Comparison of ENCODE assay signal across 9 cellular contexts in the genomic region with DNA sequence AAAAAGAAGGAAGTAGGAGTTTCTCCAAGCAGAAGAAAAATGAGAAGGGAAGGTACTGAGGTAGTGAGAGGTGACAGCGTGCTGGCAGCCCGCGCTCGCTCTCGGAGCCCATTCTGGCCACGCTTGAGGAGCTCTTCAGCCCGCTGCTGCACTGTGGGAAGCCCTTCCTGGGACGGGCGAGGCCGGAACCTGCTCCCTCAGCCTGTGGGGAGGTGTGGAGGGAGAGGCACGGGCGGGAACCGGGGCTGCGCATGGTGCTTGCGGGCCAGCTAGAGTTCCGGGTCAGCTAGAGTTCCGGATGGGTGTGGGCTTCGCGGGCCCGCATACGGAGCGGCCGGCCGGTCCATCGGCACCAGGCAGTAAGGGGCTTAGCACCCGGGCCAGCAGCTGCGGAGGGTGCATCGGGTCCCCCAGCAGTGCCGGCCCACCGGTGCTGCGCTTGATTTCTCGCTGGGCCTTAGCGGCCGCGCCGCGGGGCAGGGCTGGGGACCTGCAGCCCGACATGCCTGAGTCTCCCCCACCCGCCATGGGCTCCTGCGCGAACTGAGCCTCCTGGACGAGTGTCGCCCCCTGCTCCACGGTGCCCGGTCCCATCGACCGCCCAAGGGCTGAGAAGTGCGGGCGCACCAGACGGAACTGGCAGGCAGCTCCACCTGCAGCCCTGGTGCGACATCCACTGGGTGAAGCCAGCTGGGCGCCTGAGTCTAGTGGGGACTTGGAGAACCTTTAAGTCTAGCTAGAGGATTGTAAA. TPM values are rescaled to one million over a fixed set of nuclear protein-coding genes. Genes with fewer than 3 reads are reported as not detected.
DNase-seq lines count a peak whose midpoint lies in the region; ATAC-seq, FAIRE-seq and TF ChIP-seq lines count a peak whose summit lies in the region.
"Had no signal": no experiment of that assay in that cellular context is flagged by ENCODE, and none has a peak within 500 bp of the region (broad histone marks: within the 10 kb centered on the region; RNA-seq: fewer than 3 reads in every experiment).

No MANE protein-coding gene starts in this region.

- TF ChIP-seq EP300 in GM12878 (IDR thresholded peaks at IDR 0.05; ENCODE audit: borderline replicate concordance in 1 of 2, control insufficient read depth in 1 of 2, low read depth in 2 of 2, low read length in 2 of 2): no peak

- H3K27me3 ChIP-seq in HUES6 (ENCODE audit: control insufficient read depth, insufficient read depth, low read length): no peaks in the 10 kb centered on the region
- H3K27me3 ChIP-seq in GM12878 (replicated peaks in 1 of 2; ENCODE audit: control insufficient read depth in 2 of 2, insufficient read depth in 2 of 2, low read length in 1 of 2): no peaks in the 10 kb centered on the region
- peaks cover 27% of the 10 kb centered on the region for H3K27me3 ChIP-seq in neutrophil
- H3K27me3 ChIP-seq in neural progenitor cell: no peaks in the 10 kb centered on the region

- peaks cover 2% of the 10 kb centered on the region for H3K36me3 Mint-ChIP-seq in neural progenitor cell

- no peaks in the 10 kb centered on the region for H3K9me3 ChIP-seq in HUES6 (ENCODE audit: control insufficient read depth, insufficient read depth, low read depth, low read length)
- H3K9me3 ChIP-seq in GM12878 (replicated peaks; ENCODE audit: control insufficient read depth, insufficient read depth, low read length): peaks cover 3% of the 10 kb centered on the region; the same call in 1 of the 3 replicates
- H3K9me3 ChIP-seq in neutrophil: no peaks in the 10 kb centered on the region
- H3K9me3 ChIP-seq in neural progenitor cell (ENCODE audit: low read depth): no peaks in the 10 kb centered on the region

- H3K27ac ChIP-seq in HUES6 (ENCODE audit: low read depth, low read length): no peak overlapping the region
- no peak overlapping the region for H3K27ac ChIP-seq in GM12878 (ENCODE audit: control insufficient read depth, insufficient read depth)
- peak overlapping the region; percentile 74 for H3K27ac ChIP-seq in neutrophil
- H3K27ac ChIP-seq in neural progenitor cell: no peak overlapping the region

- CTCF ChIA-PET in GM12878 (lab: Yijun Ruan, JAX): interaction anchor here (0.6 to 31.8 kb wide), 14 partner anchors 11 to 441 kb away, joined by 3 to 983 read pairs (median 8); partner anchors contain the start of gene CYS1

- RAD21 ChIA-PET in GM12878 (lab: Charles Lee; ENCODE audit: unreplicated experiment): interaction anchor here (0.8 to 5.5 kb wide), 14 partner anchors 8 to 471 kb away, joined by 3 to 216 read pairs (median 10); partner anchors contain the start of genes CYS1 and ODC1

- H3K27me3 Mint-ChIP-seq in neural progenitor cell (ENCODE audit: insufficient read depth, low read depth): peaks cover 15% of the 10 kb centered on the region

- peak; percentile 71 for ATAC-seq in GM12878
- ATAC-seq in HG03469 (IDR thresholded peaks at IDR 0.05; ENCODE audit: unreplicated experiment): no peak

- H3K4me2 ChIP-seq in GM12878 (ENCODE audit: control insufficient read depth, insufficient read depth): peak overlapping the region; percentile 67
- no peak overlapping the region for H3K4me2 ChIP-seq in neural progenitor cell

- TF ChIP-seq RAD21 in GM12878 (IDR thresholded peaks at IDR 0.05; ENCODE audit: insufficient read depth, low read depth, low read length): no peak

- H3K4me3 ChIP-seq in GM08714 (ENCODE audit: low read length) (peak overlapping the region; percentile 48; the same call in 1 of the 2 replicates), HUES6 (ENCODE audit: low read depth, low read length) (peak overlapping the region; percentile 8; the same call in 1 of the 2 replicates), GM12878 (no peak overlapping the region; the same call in 1 of the 2 replicates), neutrophil (ENCODE audit: low read depth in 1 of 2, low read length in 1 of 2) (peak overlapping the region; percentile 73 to 76), neural progenitor cell (no peak overlapping the region)

- SMC1A ChIA-PET in GM12878 (lab: Charles Lee; ENCODE audit: uncharacterized antibody, unreplicated experiment): interaction anchor here (0.6 to 8.9 kb wide), 13 partner anchors 9 to 947 kb away, joined by 3 to 194 read pairs (median 5); partner anchors contain the start of gene CYS1

- in situ Hi-C loops in GM12878 (cut with MboI): no loop called here

- no peak for DNase-seq in GM12878 (ENCODE audit: low read depth, low spot score)
- DNase-seq in foreskin melanocyte: no peak
- DNase-seq in neural progenitor cell (ENCODE audit: low spot score): no peak
- DNase-seq in stimulated activated CD4-positive, alpha-beta T cell treated with anti-CD3 and anti-CD28 coated beads, Interleukin-1b, Interleukin-23, amount 100 ng/mL, for 48 hours: no peak
- DNase-seq: GF-D8 had no signal

- TF ChIP-seq CTCF in GM12878 (IDR thresholded peaks at IDR 0.05 in 2 of 3, conservative IDR thresholded peaks at IDR 0.05 in 1 of 3; ENCODE audit: control insufficient read depth in 2 of 3, extremely low read depth in 1 of 3, insufficient read depth in 1 of 3, low read depth in 3 of 3, low read length in 3 of 3): peak in 1 of 3 experiments; percentile 29; a peak in 1 of 6 replicates
- TF ChIP-seq CTCF in neutrophil (IDR thresholded peaks at IDR 0.05): no peak
- no peak for TF ChIP-seq CTCF in neural progenitor cell (IDR thresholded peaks at IDR 0.05)

- TF ChIP-seq POLR2A in GM12878 (IDR thresholded peaks at IDR 0.05; ENCODE audit: low read depth, low read length): no peak

- H3K4me3 Mint-ChIP-seq in neural progenitor cell: no peak overlapping the region

- H3K36me3 ChIP-seq in HUES6 (ENCODE audit: control insufficient read depth, insufficient read depth, low read length): no peaks in the 10 kb centered on the region
- H3K36me3 ChIP-seq in GM12878 (ENCODE audit: control insufficient read depth in 2 of 2, insufficient read depth in 2 of 2, low read length in 1 of 2): no peaks in the 10 kb centered on the region
- no peaks in the 10 kb centered on the region for H3K36me3 ChIP-seq in neutrophil
- no peaks in the 10 kb centered on the region for H3K36me3 ChIP-seq in neural progenitor cell

- H3K79me2 ChIP-seq in GM12878 (ENCODE audit: control insufficient read depth, insufficient read depth, low read length) (no peaks in the 10 kb centered on the region), neural progenitor cell (ENCODE audit: low read depth) (no peaks in the 10 kb centered on the region)

- H3F3A ChIP-seq in neural progenitor cell (ENCODE audit: low read depth): no peaks in the 10 kb centered on the region

- no peak for FAIRE-seq in GM12878 (lab: Jason Lieb, UNC)

- H3K9ac ChIP-seq in HUES6 (ENCODE audit: low read length) (no peak overlapping the region), GM12878 (ENCODE audit: control insufficient read depth, insufficient read depth, low read length) (no peak overlapping the region), neural progenitor cell (no peak overlapping the region)

- H3K4me1 ChIP-seq in HUES6 (ENCODE audit: control insufficient read depth, insufficient read depth, low read length) (peaks cover 9% of the 10 kb centered on the region), GM12878 (ENCODE audit: control insufficient read depth, insufficient read depth, low read length) (peaks cover 18% of the 10 kb centered on the region), neutrophil (ENCODE audit: control insufficient read depth in 1 of 2, insufficient read depth in 1 of 2, low read depth in 1 of 2, low read length in 1 of 2) (peaks cover 22 to 25% of the 10 kb centered on the region in 2 experiments), neural progenitor cell (peaks cover 21% of the 10 kb centered on the region)

- H2AFZ ChIP-seq in GM12878 (ENCODE audit: control insufficient read depth, low read depth, low read length) (peak overlapping the region; percentile 31), neural progenitor cell (replicated peaks) (no peak overlapping the region)

- H4K20me1 ChIP-seq in GM12878 (ENCODE audit: control insufficient read depth, insufficient read depth): no peaks in the 10 kb centered on the region
- no peaks in the 10 kb centered on the region for H4K20me1 ChIP-seq in neural progenitor cell (ENCODE audit: low read depth)

- intact Hi-C loops in GM12878 (cut with micrococcal nuclease; ENCODE audit: unreplicated experiment): loop anchor here (1.0 kb wide), 1 partner anchor 8 kb away; no protein-coding TSS in a partner anchor

- under 1% methylated on average over 48 of the region's 52 CpGs for WGBS in GM12878 (ENCODE audit: insufficient coverage, insufficient replicate concordance, low lambda C conversion rate, missing lambda C conversion rate)

- no peak overlapping the region for H3K27ac Mint-ChIP-seq in neural progenitor cell

- no TSS peak for BruUV-seq in GM12878 (replicated peaks; lab: Mats Ljungman, UMichigan)

- H3K4me1 Mint-ChIP-seq in neural progenitor cell: peaks cover 35% of the 10 kb centered on the region

- POLR2A ChIA-PET in GM12878 (lab: Charles Lee): interaction anchor here (0.6 to 4.2 kb wide), 10 partner anchors 11 to 319 kb away, joined by 3 to 73 read pairs (median 4); partner anchors contain the start of gene CYS1

- H3K9me3 Mint-ChIP-seq in neural progenitor cell: no peaks in the 10 kb centered on the region

RNA-seq across cellular contexts. Expression of gene CYS1, which starts 11.1 kb away (rescaled TPM):
- 2.1 and 2.7 TPM in 2 replicates for total RNA-seq in GM12878 (2013; cell fraction: nucleolus; rRNA removed)
- total RNA-seq in GM12878 (2014; rRNA removed) (5.8 and 7.5 TPM in 2 replicates), GM12878 (2014; rRNA removed; fragmentation: Illumina TruSeq; extraction: Trizol) (2.8 and 3.0 TPM in 2 replicates), GM12878 (2021) (5.8 and 6.4 TPM in 2 replicates), neural progenitor cell (ENCODE audit: low replicate concordance) (0.56 TPM in 1 of 2 replicates, not detected in the other)
- 1.5 TPM for polyA plus RNA-seq in GM12878 (2011; ENCODE audit: low read depth)
- polyA plus RNA-seq in GM12878 (2011; rRNA removed) (2.7 and 4.2 TPM in 2 replicates), GM12878 (2014; fragmentation: Illumina TruSeq; extraction: Trizol) (0.76 and 2.1 TPM in 2 replicates), GM12878 (2014; fragmentation: Nextera tagmentation; extraction: Ambion mirVana) (under 1 TPM; 0.35 to 0.90 TPM), GM12878 (2014; rRNA removed) (4.8 and 5.1 TPM in 2 replicates), GM12878 (2016; fragmentation: Nextera tagmentation; extraction: Ambion mirVana) (1 to 10 TPM in 1 of 2 experiments, under 1 TPM in 1; 0.96 to 1.3 TPM)
- polyA plus RNA-seq in GM12878 (2011; cell fraction: cytosol; rRNA removed): 5.6 and 9.3 TPM in 2 replicates
- polyA plus RNA-seq in GM12878 (2011; cell fraction: nucleus; rRNA removed): 4.6 and 5.1 TPM in 2 replicates
- polyA plus RNA-seq in GM12878 (2012): 3.4 and 5.3 TPM in 2 replicates
- 1.5 and 6.0 TPM in 2 replicates for polyA minus RNA-seq in GM12878 (2011; rRNA and poly(A)+ RNA removed)
- 2.1 and 3.9 TPM in 2 replicates for polyA minus RNA-seq in GM12878 (2011; cell fraction: cytosol; rRNA and poly(A)+ RNA removed)
- polyA minus RNA-seq in GM12878 (2011; cell fraction: nucleus; rRNA and poly(A)+ RNA removed): 1.5 and 2.4 TPM in 2 replicates

RNA-seq across cellular contexts. Expression of gene RRM2, which starts 31.2 kb away (rescaled TPM):
- total RNA-seq in GM12878 (2013; cell fraction: nucleolus; rRNA removed): 77.7 and 79.7 TPM in 2 replicates
- total RNA-seq in GM12878 (2014; rRNA removed) (146 and 155 TPM in 2 replicates), GM12878 (2014; rRNA removed; fragmentation: Illumina TruSeq; extraction: Trizol) (122 and 130 TPM in 2 replicates), GM12878 (2021) (231 and 270 TPM in 2 replicates), neural progenitor cell (ENCODE audit: low replicate concordance) (62.1 and 66.0 TPM in 2 replicates)
- 84.7 TPM for polyA plus RNA-seq in GM12878 (2011; ENCODE audit: low read depth)
- polyA plus RNA-seq in GM12878 (2011; rRNA removed) (107 and 115 TPM in 2 replicates), GM12878 (2014; fragmentation: Illumina TruSeq; extraction: Trizol) (163 and 186 TPM in 2 replicates), GM12878 (2014; fragmentation: Nextera tagmentation; extraction: Ambion mirVana) (10 to 100 TPM; 54.4 to 64.5 TPM), GM12878 (2014; rRNA removed) (196 and 232 TPM in 2 replicates), GM12878 (2016; fragmentation: Nextera tagmentation; extraction: Ambion mirVana) (100 to 1,000 TPM; 768 to 771 TPM)
- polyA plus RNA-seq in GM12878 (2011; cell fraction: cytosol; rRNA removed): 65.3 and 137 TPM in 2 replicates
- 94.8 and 222 TPM in 2 replicates for polyA plus RNA-seq in GM12878 (2011; cell fraction: nucleus; rRNA removed)
- 116 and 143 TPM in 2 replicates for polyA plus RNA-seq in GM12878 (2012)
- polyA minus RNA-seq in GM12878 (2011; rRNA and poly(A)+ RNA removed): 92.5 and 95.8 TPM in 2 replicates
- 91.1 and 93.3 TPM in 2 replicates for polyA minus RNA-seq in GM12878 (2011; cell fraction: cytosol; rRNA and poly(A)+ RNA removed)
- polyA minus RNA-seq in GM12878 (2011; cell fraction: nucleus; rRNA and poly(A)+ RNA removed): 97.6 and 221 TPM in 2 replicates

RNA-seq across cellular contexts. Expression of gene KLF11, which starts 48.0 kb away (rescaled TPM):
- 0.83 and 0.94 TPM in 2 replicates for total RNA-seq in GM12878 (2013; cell fraction: nucleolus; rRNA removed)
- total RNA-seq in GM12878 (2014; rRNA removed) (0.23 and 0.27 TPM in 2 replicates), GM12878 (2014; rRNA removed; fragmentation: Illumina TruSeq; extraction: Trizol) (0.13 and 0.18 TPM in 2 replicates), GM12878 (2021) (0.18 and 0.19 TPM in 2 replicates), neural progenitor cell (ENCODE audit: low replicate concordance) (9.6 and 9.7 TPM in 2 replicates)
- polyA plus RNA-seq in GM12878 (2011; ENCODE audit: low read depth): 0.67 TPM
- polyA plus RNA-seq in GM12878 (2011; rRNA removed) (0.53 and 0.54 TPM in 2 replicates), GM12878 (2014; fragmentation: Illumina TruSeq; extraction: Trizol) (0.21 and 0.22 TPM in 2 replicates), GM12878 (2014; fragmentation: Nextera tagmentation; extraction: Ambion mirVana) (under 1 TPM; 0.03 to 0.11 TPM), GM12878 (2014; rRNA removed) (0.13 and 0.14 TPM in 2 replicates), GM12878 (2016; fragmentation: Nextera tagmentation; extraction: Ambion mirVana) (under 1 TPM in 1 of 2 experiments, not detected in 1; 0.04 TPM)
- polyA plus RNA-seq in GM12878 (2011; cell fraction: cytosol; rRNA removed): 0.40 and 0.74 TPM in 2 replicates
- polyA plus RNA-seq in GM12878 (2011; cell fraction: nucleus; rRNA removed): 0.18 and 0.27 TPM in 2 replicates
- polyA plus RNA-seq in GM12878 (2012): 0.76 and 1.3 TPM in 2 replicates
- polyA minus RNA-seq in GM12878 (2011; rRNA and poly(A)+ RNA removed): 0.46 and 1.4 TPM in 2 replicates
- 0.53 and 0.83 TPM in 2 replicates for polyA minus RNA-seq in GM12878 (2011; cell fraction: cytosol; rRNA and poly(A)+ RNA removed)
- 0.12 and 0.48 TPM in 2 replicates for polyA minus RNA-seq in GM12878 (2011; cell fraction: nucleus; rRNA and poly(A)+ RNA removed)

Comparison
In these comparisons a context has a peak if more than half of its experiments do, and no peak if none do; other contexts are left out.
1. H3K4me3 ChIP-seq: peak in GM08714 (single experiment), HUES6 (single experiment) and neutrophil (2 of 2); none in GM12878 (single experiment) and neural progenitor cell (single experiment).